ENCODE assay signal across 14 cellular contexts in genomic region chr7:12567015-12567414, GRCh38. TPM values are rescaled to one million over a fixed set of nuclear protein-coding genes. Genes with fewer than 3 reads are reported as not detected.
DNase-seq lines count a peak whose midpoint lies in the region; ATAC-seq, FAIRE-seq and TF ChIP-seq lines count a peak whose summit lies in the region.
"Had no signal": no experiment of that assay in that cellular context is flagged by ENCODE, and none has a peak within 500 bp of the region (broad histone marks: within the 10 kb centered on the region; RNA-seq: fewer than 3 reads in every experiment).

No MANE protein-coding gene starts in this region.

- FAIRE-seq in GM12878 (lab: Jason Lieb, UNC), result peak; percentile 57
- FAIRE-seq: A204.1 had no signal

- peaks cover 18% of the 10 kb centered on the region for H3K4me1 Mint-ChIP-seq in activated CD8-positive, alpha-beta T cell treated with anti-CD3 and anti-CD28 coated beads for 36 hours (ENCODE audit: low read depth)
- peaks cover 28% of the 10 kb centered on the region for H3K4me1 Mint-ChIP-seq in activated CD8-positive, alpha-beta T cell treated with anti-CD3 and anti-CD28 coated beads, Interleukin-2, amount 10 ng/mL, durations not matched to agents 7 days and 5 days (ENCODE audit: low read depth)

- H3K79me2 ChIP-seq in GM12878 (ENCODE audit: control insufficient read depth, insufficient read depth, low read length), result no peaks in the 10 kb centered on the region

- RAD21 ChIA-PET in GM12878 (lab: Charles Lee; ENCODE audit: unreplicated experiment), result no interaction called here

- H3K9ac ChIP-seq in GM12878 (ENCODE audit: control insufficient read depth, insufficient read depth, low read length), result no peak overlapping the region

- 3% methylated on average over 1 of the region's 1 CpG for WGBS in GM12878 (ENCODE audit: insufficient coverage, insufficient replicate concordance, low lambda C conversion rate, missing lambda C conversion rate)

- H3K27me3 ChIP-seq in GM12878 (replicated peaks in 1 of 2; ENCODE audit: control insufficient read depth in 2 of 2, insufficient read depth in 2 of 2, low read length in 1 of 2), result peaks cover 3 to 8% of the 10 kb centered on the region in 2 experiments; a peak in 3 of 4 replicates
- H3K27me3 ChIP-seq: ascending aorta had no signal

- no peak overlapping the region for H3K27ac ChIP-seq in GM12878 (ENCODE audit: control insufficient read depth, insufficient read depth)
- H3K27ac ChIP-seq: ascending aorta, sigmoid colon had no signal

- no peaks in the 10 kb centered on the region for H3K36me3 ChIP-seq in GM12878 (ENCODE audit: control insufficient read depth in 2 of 2, insufficient read depth in 2 of 2, low read length in 1 of 2)
- H3K36me3 ChIP-seq: ascending aorta, sigmoid colon had no signal

- no peak overlapping the region for H3K4me3 Mint-ChIP-seq in activated CD8-positive, alpha-beta T cell treated with anti-CD3 and anti-CD28 coated beads for 36 hours
- H3K4me3 Mint-ChIP-seq in activated CD8-positive, alpha-beta T cell treated with anti-CD3 and anti-CD28 coated beads, Interleukin-2, amount 10 ng/mL, durations not matched to agents 7 days and 5 days, result no peak overlapping the region
- H3K4me3 Mint-ChIP-seq: endodermal cell had no signal

- H2AFZ ChIP-seq in GM12878 (ENCODE audit: control insufficient read depth, low read depth, low read length), result no peak overlapping the region

- no peak for TF ChIP-seq EP300 in GM12878 (IDR thresholded peaks at IDR 0.05; ENCODE audit: borderline replicate concordance in 1 of 2, control insufficient read depth in 1 of 2, low read depth in 2 of 2, low read length in 2 of 2)

- SMC1A ChIA-PET in GM12878 (lab: Charles Lee; ENCODE audit: uncharacterized antibody, unreplicated experiment), result interaction anchor here (0.8 to 1.5 kb wide), 3 partner anchors 15 to 69 kb away, joined by 3 to 4 read pairs (median 4); no protein-coding TSS in a partner anchor

- BruUV-seq in GM12878 (replicated peaks; lab: Mats Ljungman, UMichigan), result no TSS peak

- no peak for TF ChIP-seq POLR2A in GM12878 (IDR thresholded peaks at IDR 0.05; ENCODE audit: low read depth, low read length)

- POLR2A ChIA-PET in activated CD8-positive, alpha-beta T cell treated with anti-CD3 and anti-CD28 coated beads for 36 hours (lab: Charles Lee), result interaction anchor here (0.9 kb wide), 1 partner anchor 14 kb away, joined by 3 read pairs; no protein-coding TSS in a partner anchor
- POLR2A ChIA-PET in activated CD8-positive, alpha-beta T cell treated with anti-CD3 and anti-CD28 coated beads, Interleukin-2, amount 10 ng/mL, durations not matched to agents 7 days and 5 days (lab: Charles Lee), result no interaction called here
- POLR2A ChIA-PET in GM12878 (lab: Charles Lee), result no interaction called here

- no peaks in the 10 kb centered on the region for H3K36me3 Mint-ChIP-seq in activated CD8-positive, alpha-beta T cell treated with anti-CD3 and anti-CD28 coated beads for 36 hours (ENCODE audit: low read depth)
- no peaks in the 10 kb centered on the region for H3K36me3 Mint-ChIP-seq in activated CD8-positive, alpha-beta T cell treated with anti-CD3 and anti-CD28 coated beads, Interleukin-2, amount 10 ng/mL, durations not matched to agents 7 days and 5 days (ENCODE audit: low read depth)

- intact Hi-C loops in activated CD8-positive, alpha-beta T cell treated with anti-CD3 and anti-CD28 coated beads for 36 hours (cut with micrococcal nuclease), result no loop called here
- intact Hi-C loops in GM12878 (cut with micrococcal nuclease; ENCODE audit: unreplicated experiment), result no loop called here

- DNase-seq in activated CD8-positive, alpha-beta T cell treated with anti-CD3 and anti-CD28 coated beads for 36 hours, result no peak
- DNase-seq in activated CD8-positive, alpha-beta T cell treated with anti-CD3 and anti-CD28 coated beads, Interleukin-2, amount 10 ng/mL, durations not matched to agents 7 days and 5 days, result no peak
- DNase-seq in GM12878 (ENCODE audit: low read depth, low spot score), result peak; percentile 34
- no peak for DNase-seq in NCI-H2227 (lab: John Stamatoyannopoulos, UW; ENCODE audit: unreplicated experiment)
- no peak for DNase-seq in NCI-H345 (lab: John Stamatoyannopoulos, UW)
- no peak for DNase-seq in GDM1 (lab: John Stamatoyannopoulos, UW)
- DNase-seq: DMS53, endodermal cell, midbrain, sigmoid colon had no signal

- no peak for TF ChIP-seq CTCF in activated CD8-positive, alpha-beta T cell treated with anti-CD3 and anti-CD28 coated beads for 36 hours (IDR thresholded peaks at IDR 0.05)
- no peak for TF ChIP-seq CTCF in GM12878 (IDR thresholded peaks at IDR 0.05 in 2 of 3, conservative IDR thresholded peaks at IDR 0.05 in 1 of 3; ENCODE audit: control insufficient read depth in 2 of 3, extremely low read depth in 1 of 3, insufficient read depth in 1 of 3, low read depth in 3 of 3, low read length in 3 of 3)

- no peaks in the 10 kb centered on the region for H3K9me3 Mint-ChIP-seq in activated CD8-positive, alpha-beta T cell treated with anti-CD3 and anti-CD28 coated beads for 36 hours
- H3K9me3 Mint-ChIP-seq in activated CD8-positive, alpha-beta T cell treated with anti-CD3 and anti-CD28 coated beads, Interleukin-2, amount 10 ng/mL, durations not matched to agents 7 days and 5 days (ENCODE audit: insufficient read depth), result no peaks in the 10 kb centered on the region
- H3K9me3 Mint-ChIP-seq: endodermal cell had no signal

- CTCF ChIA-PET in activated CD8-positive, alpha-beta T cell treated with anti-CD3 and anti-CD28 coated beads for 36 hours (lab: Charles Lee), result interaction anchor here (1.0 kb wide), 2 partner anchors 42 to 57 kb away, joined by 3 read pairs; no protein-coding TSS in a partner anchor
- CTCF ChIA-PET in activated CD8-positive, alpha-beta T cell treated with anti-CD3 and anti-CD28 coated beads, Interleukin-2, amount 10 ng/mL, durations not matched to agents 7 days and 5 days (lab: Charles Lee), result interaction anchor here (1.5 kb wide), 1 partner anchor 42 kb away, joined by 5 read pairs; no protein-coding TSS in a partner anchor
- CTCF ChIA-PET in GM12878 (lab: Yijun Ruan, JAX), result interaction anchor here (0.9 to 1.9 kb wide), 4 partner anchors 9 to 54 kb away, joined by 4 to 6 read pairs (median 4); no protein-coding TSS in a partner anchor

- H3K4me2 ChIP-seq in GM12878 (ENCODE audit: control insufficient read depth, insufficient read depth), result no peak overlapping the region

- H3K27me3 Mint-ChIP-seq in activated CD8-positive, alpha-beta T cell treated with anti-CD3 and anti-CD28 coated beads for 36 hours, result peaks cover 30% of the 10 kb centered on the region
- peaks cover 31% of the 10 kb centered on the region for H3K27me3 Mint-ChIP-seq in activated CD8-positive, alpha-beta T cell treated with anti-CD3 and anti-CD28 coated beads, Interleukin-2, amount 10 ng/mL, durations not matched to agents 7 days and 5 days (ENCODE audit: low read depth)

- ATAC-seq in activated CD8-positive, alpha-beta T cell treated with anti-CD3 and anti-CD28 coated beads for 36 hours, result peak; percentile 34
- ATAC-seq in activated CD8-positive, alpha-beta T cell treated with anti-CD3 and anti-CD28 coated beads, Interleukin-2, amount 10 ng/mL, durations not matched to agents 7 days and 5 days, result no peak
- ATAC-seq in GM21619 (IDR thresholded peaks at IDR 0.05; ENCODE audit: unreplicated experiment), result peak; percentile 85
- peak; percentile 86 for ATAC-seq in HG03097 (IDR thresholded peaks at IDR 0.05; ENCODE audit: low FRiP score, unreplicated experiment)
- ATAC-seq in GM12878, result peak; percentile 79

- in situ Hi-C loops in GM12878 (cut with MboI), result no loop called here

- H3K9me3 ChIP-seq in GM12878 (replicated peaks; ENCODE audit: control insufficient read depth, insufficient read depth, low read length), result no peaks in the 10 kb centered on the region
- H3K9me3 ChIP-seq: ascending aorta, sigmoid colon had no signal

- no peaks in the 10 kb centered on the region for H4K20me1 ChIP-seq in GM12878 (ENCODE audit: control insufficient read depth, insufficient read depth)

- no peak overlapping the region for H3K4me3 ChIP-seq in GM12878
- H3K4me3 ChIP-seq: ascending aorta, sigmoid colon had no signal

- H3K27ac Mint-ChIP-seq in activated CD8-positive, alpha-beta T cell treated with anti-CD3 and anti-CD28 coated beads for 36 hours, result no peak overlapping the region
- H3K27ac Mint-ChIP-seq in activated CD8-positive, alpha-beta T cell treated with anti-CD3 and anti-CD28 coated beads, Interleukin-2, amount 10 ng/mL, durations not matched to agents 7 days and 5 days, result no peak overlapping the region
- H3K27ac Mint-ChIP-seq: endodermal cell had no signal

- TF ChIP-seq RAD21 in GM12878 (IDR thresholded peaks at IDR 0.05; ENCODE audit: insufficient read depth, low read depth, low read length), result no peak

- H3K4me1 ChIP-seq in GM12878 (ENCODE audit: control insufficient read depth, insufficient read depth, low read length), result peaks cover 16% of the 10 kb centered on the region

TF ChIP-seq in GM12878, 131 proteins besides CTCF, POLR2A, EP300 and RAD21 (continues in another document):
- TF ChIP-seq JUNB (IDR thresholded peaks at IDR 0.05), result no peak
- TF ChIP-seq BCL11A (IDR thresholded peaks at IDR 0.05; ENCODE audit: low read depth, low read length), result no peak
- no peak for TF ChIP-seq TCF12 (IDR thresholded peaks at IDR 0.05; ENCODE audit: low read depth, low read length)
- TF ChIP-seq SMARCA5 (IDR thresholded peaks at IDR 0.05), result no peak

RNA-seq across cellular contexts. Expression of gene SCIN, which starts 3.5 kb away (rescaled TPM):
- total RNA-seq in activated CD8-positive, alpha-beta T cell treated with anti-CD3 and anti-CD28 coated beads for 36 hours, result not detected
- total RNA-seq in activated CD8-positive, alpha-beta T cell treated with anti-CD3 and anti-CD28 coated beads, Interleukin-2, amount 10 ng/mL, durations not matched to agents 7 days and 5 days, result under 1 TPM in 1 of 2 experiments, not detected in 1; 0.39 TPM
- total RNA-seq in GM12878 (2013; cell fraction: nucleolus; rRNA removed), result 0.23 and 0.81 TPM in 2 replicates
- total RNA-seq in GM12878 (2014; rRNA removed), result 0.98 and 2.1 TPM in 2 replicates
- 0.78 and 1.1 TPM in 2 replicates for total RNA-seq in GM12878 (2014; rRNA removed; fragmentation: Illumina TruSeq; extraction: Trizol)
- 0.80 and 2.1 TPM in 2 replicates for total RNA-seq in GM12878 (2021)
- polyA plus RNA-seq in GM12878 (2011; ENCODE audit: low read depth), result not detected
- 0.35 and 0.46 TPM in 2 replicates for polyA plus RNA-seq in GM12878 (2011; rRNA removed)
- 0.08 and 0.24 TPM in 2 replicates for polyA plus RNA-seq in GM12878 (2011; cell fraction: cytosol; rRNA removed)
- polyA plus RNA-seq in GM12878 (2011; cell fraction: nucleus; rRNA removed), result 0.25 and 0.30 TPM in 2 replicates
- not detected in 2 replicates for polyA plus RNA-seq in GM12878 (2012)
- 1.4 and 2.6 TPM in 2 replicates for polyA plus RNA-seq in GM12878 (2014; fragmentation: Illumina TruSeq; extraction: Trizol)
- polyA plus RNA-seq in GM12878 (2014; fragmentation: Nextera tagmentation; extraction: Ambion mirVana), result under 1 TPM; 0.23 to 0.69 TPM
- polyA plus RNA-seq in GM12878 (2014; rRNA removed), result 0.51 and 0.86 TPM in 2 replicates
- polyA plus RNA-seq in GM12878 (2016; fragmentation: Nextera tagmentation; extraction: Ambion mirVana), result 1 to 10 TPM in 1 of 2 experiments, under 1 TPM in 1; 0.92 to 1.3 TPM
- polyA minus RNA-seq in GM12878 (2011; rRNA and poly(A)+ RNA removed), result 0.10 and 0.22 TPM in 2 replicates
- not detected in 2 replicates for polyA minus RNA-seq in GM12878 (2011; cell fraction: cytosol; rRNA and poly(A)+ RNA removed)
- 0.29 and 0.48 TPM in 2 replicates for polyA minus RNA-seq in GM12878 (2011; cell fraction: nucleus; rRNA and poly(A)+ RNA removed)
- total RNA-seq: ascending aorta had no signal
